1 cellular context compared by ENCODE assay signal in the genomic region with DNA sequence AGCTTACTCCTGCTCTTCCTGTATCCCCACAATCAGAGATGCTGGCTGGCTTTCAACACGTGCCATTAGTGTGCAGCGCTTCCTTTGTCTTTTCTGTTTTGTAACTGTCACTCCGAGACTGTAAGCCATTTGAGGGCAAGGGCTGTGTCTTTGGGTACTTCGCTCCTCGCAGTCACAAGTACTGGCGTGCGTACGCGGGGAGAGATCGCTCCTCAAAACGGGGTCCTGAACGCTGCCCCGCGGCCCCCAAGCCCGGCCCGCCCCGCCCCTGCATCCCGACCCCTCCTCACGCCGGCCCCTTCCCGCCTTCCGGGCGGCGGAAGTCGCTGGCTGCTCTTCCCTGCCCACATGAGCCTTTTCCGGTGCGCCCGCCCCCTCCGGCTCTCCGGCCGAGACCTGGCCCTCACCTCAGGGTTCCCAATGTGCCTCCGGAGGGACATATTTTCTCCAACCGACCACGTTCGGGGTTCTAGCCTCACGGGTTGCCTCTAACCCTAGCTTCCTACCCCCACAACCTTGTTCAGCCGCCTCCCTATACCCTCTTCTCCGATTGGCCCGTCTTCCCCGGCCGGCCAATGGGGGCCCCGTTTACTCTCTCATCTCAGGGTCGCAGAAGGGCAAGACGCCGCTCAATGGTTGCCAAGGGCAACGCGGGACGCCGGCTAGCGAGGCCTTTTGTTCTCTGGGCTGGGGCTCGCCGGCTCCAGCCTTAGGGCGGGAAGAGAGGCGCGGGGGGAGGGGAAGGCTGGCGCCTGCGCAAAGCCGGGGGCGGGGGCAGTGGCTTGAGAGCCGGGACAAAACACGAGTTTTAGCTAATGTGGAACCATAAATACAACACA.
A peak's percentile ranks its signal among the peaks of the same experiment; 100 is the strongest.
TF ChIP-seq lines count a peak whose summit lies in the region.

A gene with protein sequence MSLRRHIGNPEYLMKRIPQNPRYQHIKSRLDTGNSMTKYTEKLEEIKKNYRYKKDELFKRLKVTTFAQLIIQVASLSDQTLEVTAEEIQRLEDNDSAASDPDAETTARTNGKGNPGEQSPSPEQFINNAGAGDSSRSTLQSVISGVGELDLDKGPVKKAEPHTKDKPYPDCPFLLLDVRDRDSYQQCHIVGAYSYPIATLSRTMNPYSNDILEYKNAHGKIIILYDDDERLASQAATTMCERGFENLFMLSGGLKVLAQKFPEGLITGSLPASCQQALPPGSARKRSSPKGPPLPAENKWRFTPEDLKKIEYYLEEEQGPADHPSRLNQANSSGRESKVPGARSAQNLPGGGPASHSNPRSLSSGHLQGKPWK (minus strand): TSS at position 490 of the 839 bp plus-strand sequence. CDS start 50 bp downstream, at position 440.

TF ChIP-seq in HepG2, 621 proteins besides CTCF, POLR2A, EP300 and RAD21 (continued from another document and continues in another):
- TF ChIP-seq, protein P1, sequence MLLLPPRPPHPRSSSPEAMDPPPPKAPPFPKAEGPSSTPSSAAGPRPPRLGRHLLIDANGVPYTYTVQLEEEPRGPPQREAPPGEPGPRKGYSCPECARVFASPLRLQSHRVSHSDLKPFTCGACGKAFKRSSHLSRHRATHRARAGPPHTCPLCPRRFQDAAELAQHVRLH (CRISPR knock-in tag; IDR thresholded peaks at IDR 0.05; ENCODE audit: borderline replicate concordance, low read depth) = no peak
- TF ChIP-seq GATA4 (IDR thresholded peaks at IDR 0.05; ENCODE audit: borderline replicate concordance, low read depth) (no peak), FOXA3 (CRISPR knock-in tag; IDR thresholded peaks at IDR 0.05) (no peak), NFE2L1 (CRISPR knock-in tag; IDR thresholded peaks at IDR 0.05; ENCODE audit: borderline replicate concordance) (no peak), TOPORS (CRISPR knock-in tag; IDR thresholded peaks at IDR 0.05) (0 out of 2 replicates have a peak, but pooled peaks have one; percentile 2), HNF4A (CRISPR knock-in tag; IDR thresholded peaks at IDR 0.05) (no peak), KLF15 (CRISPR knock-in tag; IDR thresholded peaks at IDR 0.05; ENCODE audit: borderline replicate concordance) (no peak), CCAR2 (optimal IDR thresholded peaks at IDR 0.05; ENCODE audit: low read depth, low read length) (no peak), FIP1L1 (IDR thresholded peaks at IDR 0.05; ENCODE audit: borderline replicate concordance, insufficient read depth, low read depth, low read length) (no peak), SRSF4 (IDR thresholded peaks at IDR 0.05; ENCODE audit: low read depth, low read length, poor library complexity, severe bottlenecking) (no peak), TARDBP (CRISPR knock-in tag; IDR thresholded peaks at IDR 0.05) (no peak; the same call in none of the 2 replicates), ZNF33B (CRISPR knock-in tag; IDR thresholded peaks at IDR 0.05) (no peak), ZNF567 (CRISPR knock-in tag; IDR thresholded peaks at IDR 0.05; ENCODE audit: borderline replicate concordance) (no peak), RARG (CRISPR knock-in tag; IDR thresholded peaks at IDR 0.05; ENCODE audit: low read depth) (no peak), ZNF724P (CRISPR knock-in tag; IDR thresholded peaks at IDR 0.05; ENCODE audit: borderline replicate concordance) (no peak), PTBP1 (IDR thresholded peaks at IDR 0.05; ENCODE audit: low read depth, low read length, poor library complexity, severe bottlenecking) (no peak), MEIS2 (CRISPR knock-in tag; IDR thresholded peaks at IDR 0.05) (no peak), REXO4 (CRISPR knock-in tag; IDR thresholded peaks at IDR 0.05; ENCODE audit: borderline replicate concordance) (no peak), TBX2 (CRISPR knock-in tag; IDR thresholded peaks at IDR 0.05; ENCODE audit: borderline replicate concordance) (peak; percentile 36; the same call in 1 of the 2 replicates), ZNF569 (CRISPR knock-in tag; IDR thresholded peaks at IDR 0.05; ENCODE audit: borderline replicate concordance) (no peak), PHF21A (CRISPR knock-in tag; IDR thresholded peaks at IDR 0.05) (peak; percentile 30; the same call in 1 of the 2 replicates), ZNF468 (CRISPR knock-in tag; IDR thresholded peaks at IDR 0.05) (no peak), ZNF562 (CRISPR knock-in tag; IDR thresholded peaks at IDR 0.05; ENCODE audit: borderline replicate concordance) (no peak), ZNF879 (CRISPR knock-in tag; IDR thresholded peaks at IDR 0.05) (no peak), TAF15 (IDR thresholded peaks at IDR 0.05; ENCODE audit: low read depth, low read length, poor library complexity, severe bottlenecking) (no peak), FOXM1 (CRISPR knock-in tag; IDR thresholded peaks at IDR 0.05) (no peak), ZNF709 (CRISPR knock-in tag; IDR thresholded peaks at IDR 0.05) (no peak), ZNF883 (CRISPR knock-in tag; IDR thresholded peaks at IDR 0.05; ENCODE audit: not compliant biosample characterization) (no peak), LCORL (IDR thresholded peaks at IDR 0.05) (no peak), LCORL (CRISPR knock-in tag; IDR thresholded peaks at IDR 0.05) (no peak), MYNN (CRISPR knock-in tag; IDR thresholded peaks at IDR 0.05; ENCODE audit: low read depth) (no peak), ZNF772 (CRISPR knock-in tag; IDR thresholded peaks at IDR 0.05) (peak; percentile 30; the same call in 1 of the 2 replicates), ZNF207 (IDR thresholded peaks at IDR 0.05; ENCODE audit: borderline replicate concordance) (no peak), ZNF44 (CRISPR knock-in tag; IDR thresholded peaks at IDR 0.05) (peak; percentile 35; the same call in 1 of the 2 replicates), ZNF24 (IDR thresholded peaks at IDR 0.05) (no peak), ZNF577 (CRISPR knock-in tag; IDR thresholded peaks at IDR 0.05; ENCODE audit: borderline replicate concordance, low read depth) (no peak), ZNF234 (CRISPR knock-in tag; conservative IDR thresholded peaks at IDR 0.05) (no peak), SALL1 (CRISPR knock-in tag; IDR thresholded peaks at IDR 0.05) (0 out of 2 replicates have a peak, but pooled peaks have one; percentile 40), MED1 (CRISPR knock-in tag; IDR thresholded peaks at IDR 0.05) (peak; percentile 8; the same call in 1 of the 2 replicates), ZNF670 (CRISPR knock-in tag; IDR thresholded peaks at IDR 0.05; ENCODE audit: borderline replicate concordance) (no peak; the same call in 1 of the 2 replicates), ZNF543 (CRISPR knock-in tag; IDR thresholded peaks at IDR 0.05) (no peak), DMAP1 (CRISPR knock-in tag; IDR thresholded peaks at IDR 0.05) (no peak; the same call in 1 of the 2 replicates), ZNF264 (CRISPR knock-in tag; IDR thresholded peaks at IDR 0.05) (no peak), ZNF432 (CRISPR knock-in tag; IDR thresholded peaks at IDR 0.05; ENCODE audit: borderline replicate concordance) (no peak), FOXK1 (CRISPR knock-in tag; IDR thresholded peaks at IDR 0.05; ENCODE audit: borderline replicate concordance, low read depth) (peak; percentile 39; the same call in 1 of the 2 replicates), ZNF841 (CRISPR knock-in tag; IDR thresholded peaks at IDR 0.05; ENCODE audit: borderline replicate concordance) (no peak)
- TF ChIP-seq, protein P2, sequence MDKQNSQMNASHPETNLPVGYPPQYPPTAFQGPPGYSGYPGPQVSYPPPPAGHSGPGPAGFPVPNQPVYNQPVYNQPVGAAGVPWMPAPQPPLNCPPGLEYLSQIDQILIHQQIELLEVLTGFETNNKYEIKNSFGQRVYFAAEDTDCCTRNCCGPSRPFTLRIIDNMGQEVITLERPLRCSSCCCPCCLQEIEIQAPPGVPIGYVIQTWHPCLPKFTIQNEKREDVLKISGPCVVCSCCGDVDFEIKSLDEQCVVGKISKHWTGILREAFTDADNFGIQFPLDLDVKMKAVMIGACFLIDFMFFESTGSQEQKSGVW (CRISPR knock-in tag; IDR thresholded peaks at IDR 0.05; ENCODE audit: borderline replicate concordance) = no peak
- TF ChIP-seq, protein P3, sequence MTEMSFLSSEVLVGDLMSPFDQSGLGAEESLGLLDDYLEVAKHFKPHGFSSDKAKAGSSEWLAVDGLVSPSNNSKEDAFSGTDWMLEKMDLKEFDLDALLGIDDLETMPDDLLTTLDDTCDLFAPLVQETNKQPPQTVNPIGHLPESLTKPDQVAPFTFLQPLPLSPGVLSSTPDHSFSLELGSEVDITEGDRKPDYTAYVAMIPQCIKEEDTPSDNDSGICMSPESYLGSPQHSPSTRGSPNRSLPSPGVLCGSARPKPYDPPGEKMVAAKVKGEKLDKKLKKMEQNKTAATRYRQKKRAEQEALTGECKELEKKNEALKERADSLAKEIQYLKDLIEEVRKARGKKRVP (CRISPR knock-in tag; IDR thresholded peaks at IDR 0.05) = 0 out of 4 replicates have a peak, but pooled peaks of 1 of the 2 experiments have one; percentile 39
- TF ChIP-seq, protein P4, sequence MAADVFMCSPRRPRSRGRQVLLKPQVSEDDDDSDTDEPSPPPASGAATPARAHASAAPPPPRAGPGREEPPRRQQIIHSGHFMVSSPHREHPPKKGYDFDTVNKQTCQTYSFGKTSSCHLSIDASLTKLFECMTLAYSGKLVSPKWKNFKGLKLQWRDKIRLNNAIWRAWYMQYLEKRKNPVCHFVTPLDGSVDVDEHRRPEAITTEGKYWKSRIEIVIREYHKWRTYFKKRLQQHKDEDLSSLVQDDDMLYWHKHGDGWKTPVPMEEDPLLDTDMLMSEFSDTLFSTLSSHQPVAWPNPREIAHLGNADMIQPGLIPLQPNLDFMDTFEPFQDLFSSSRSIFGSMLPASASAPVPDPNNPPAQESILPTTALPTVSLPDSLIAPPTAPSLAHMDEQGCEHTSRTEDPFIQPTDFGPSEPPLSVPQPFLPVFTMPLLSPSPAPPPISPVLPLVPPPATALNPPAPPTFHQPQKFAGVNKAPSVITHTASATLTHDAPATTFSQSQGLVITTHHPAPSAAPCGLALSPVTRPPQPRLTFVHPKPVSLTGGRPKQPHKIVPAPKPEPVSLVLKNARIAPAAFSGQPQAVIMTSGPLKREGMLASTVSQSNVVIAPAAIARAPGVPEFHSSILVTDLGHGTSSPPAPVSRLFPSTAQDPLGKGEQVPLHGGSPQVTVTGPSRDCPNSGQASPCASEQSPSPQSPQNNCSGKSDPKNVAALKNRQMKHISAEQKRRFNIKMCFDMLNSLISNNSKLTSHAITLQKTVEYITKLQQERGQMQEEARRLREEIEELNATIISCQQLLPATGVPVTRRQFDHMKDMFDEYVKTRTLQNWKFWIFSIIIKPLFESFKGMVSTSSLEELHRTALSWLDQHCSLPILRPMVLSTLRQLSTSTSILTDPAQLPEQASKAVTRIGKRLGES (CRISPR knock-in tag; IDR thresholded peaks at IDR 0.05; ENCODE audit: borderline replicate concordance) = no peak
- TF ChIP-seq, protein P5, sequence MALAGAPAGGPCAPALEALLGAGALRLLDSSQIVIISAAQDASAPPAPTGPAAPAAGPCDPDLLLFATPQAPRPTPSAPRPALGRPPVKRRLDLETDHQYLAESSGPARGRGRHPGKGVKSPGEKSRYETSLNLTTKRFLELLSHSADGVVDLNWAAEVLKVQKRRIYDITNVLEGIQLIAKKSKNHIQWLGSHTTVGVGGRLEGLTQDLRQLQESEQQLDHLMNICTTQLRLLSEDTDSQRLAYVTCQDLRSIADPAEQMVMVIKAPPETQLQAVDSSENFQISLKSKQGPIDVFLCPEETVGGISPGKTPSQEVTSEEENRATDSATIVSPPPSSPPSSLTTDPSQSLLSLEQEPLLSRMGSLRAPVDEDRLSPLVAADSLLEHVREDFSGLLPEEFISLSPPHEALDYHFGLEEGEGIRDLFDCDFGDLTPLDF (CRISPR knock-in tag; IDR thresholded peaks at IDR 0.05) = peak; percentile 70
- TF ChIP-seq, protein P6, sequence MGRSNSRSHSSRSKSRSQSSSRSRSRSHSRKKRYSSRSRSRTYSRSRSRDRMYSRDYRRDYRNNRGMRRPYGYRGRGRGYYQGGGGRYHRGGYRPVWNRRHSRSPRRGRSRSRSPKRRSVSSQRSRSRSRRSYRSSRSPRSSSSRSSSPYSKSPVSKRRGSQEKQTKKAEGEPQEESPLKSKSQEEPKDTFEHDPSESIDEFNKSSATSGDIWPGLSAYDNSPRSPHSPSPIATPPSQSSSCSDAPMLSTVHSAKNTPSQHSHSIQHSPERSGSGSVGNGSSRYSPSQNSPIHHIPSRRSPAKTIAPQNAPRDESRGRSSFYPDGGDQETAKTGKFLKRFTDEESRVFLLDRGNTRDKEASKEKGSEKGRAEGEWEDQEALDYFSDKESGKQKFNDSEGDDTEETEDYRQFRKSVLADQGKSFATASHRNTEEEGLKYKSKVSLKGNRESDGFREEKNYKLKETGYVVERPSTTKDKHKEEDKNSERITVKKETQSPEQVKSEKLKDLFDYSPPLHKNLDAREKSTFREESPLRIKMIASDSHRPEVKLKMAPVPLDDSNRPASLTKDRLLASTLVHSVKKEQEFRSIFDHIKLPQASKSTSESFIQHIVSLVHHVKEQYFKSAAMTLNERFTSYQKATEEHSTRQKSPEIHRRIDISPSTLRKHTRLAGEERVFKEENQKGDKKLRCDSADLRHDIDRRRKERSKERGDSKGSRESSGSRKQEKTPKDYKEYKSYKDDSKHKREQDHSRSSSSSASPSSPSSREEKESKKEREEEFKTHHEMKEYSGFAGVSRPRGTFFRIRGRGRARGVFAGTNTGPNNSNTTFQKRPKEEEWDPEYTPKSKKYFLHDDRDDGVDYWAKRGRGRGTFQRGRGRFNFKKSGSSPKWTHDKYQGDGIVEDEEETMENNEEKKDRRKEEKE (IDR thresholded peaks at IDR 0.05) = no peak
- TF ChIP-seq, protein P7, sequence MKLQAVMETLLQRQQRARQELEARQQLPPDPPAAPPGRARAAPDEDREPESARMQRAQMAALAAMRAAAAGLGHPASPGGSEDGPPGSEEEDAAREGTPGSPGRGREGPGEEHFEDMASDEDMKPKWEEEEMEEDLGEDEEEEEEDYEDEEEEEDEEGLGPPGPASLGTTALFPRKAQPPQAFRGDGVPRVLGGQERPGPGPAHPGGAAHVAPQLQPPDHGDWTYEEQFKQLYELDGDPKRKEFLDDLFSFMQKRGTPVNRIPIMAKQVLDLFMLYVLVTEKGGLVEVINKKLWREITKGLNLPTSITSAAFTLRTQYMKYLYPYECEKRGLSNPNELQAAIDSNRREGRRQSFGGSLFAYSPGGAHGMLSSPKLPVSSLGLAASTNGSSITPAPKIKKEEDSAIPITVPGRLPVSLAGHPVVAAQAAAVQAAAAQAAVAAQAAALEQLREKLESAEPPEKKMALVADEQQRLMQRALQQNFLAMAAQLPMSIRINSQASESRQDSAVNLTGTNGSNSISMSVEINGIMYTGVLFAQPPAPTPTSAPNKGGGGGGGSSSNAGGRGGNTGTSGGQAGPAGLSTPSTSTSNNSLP (IDR thresholded peaks at IDR 0.05; ENCODE audit: low read depth, low read length) = no peak
